Comparison of ENCODE assay signal across 16 cellular contexts in the genomic region with DNA sequence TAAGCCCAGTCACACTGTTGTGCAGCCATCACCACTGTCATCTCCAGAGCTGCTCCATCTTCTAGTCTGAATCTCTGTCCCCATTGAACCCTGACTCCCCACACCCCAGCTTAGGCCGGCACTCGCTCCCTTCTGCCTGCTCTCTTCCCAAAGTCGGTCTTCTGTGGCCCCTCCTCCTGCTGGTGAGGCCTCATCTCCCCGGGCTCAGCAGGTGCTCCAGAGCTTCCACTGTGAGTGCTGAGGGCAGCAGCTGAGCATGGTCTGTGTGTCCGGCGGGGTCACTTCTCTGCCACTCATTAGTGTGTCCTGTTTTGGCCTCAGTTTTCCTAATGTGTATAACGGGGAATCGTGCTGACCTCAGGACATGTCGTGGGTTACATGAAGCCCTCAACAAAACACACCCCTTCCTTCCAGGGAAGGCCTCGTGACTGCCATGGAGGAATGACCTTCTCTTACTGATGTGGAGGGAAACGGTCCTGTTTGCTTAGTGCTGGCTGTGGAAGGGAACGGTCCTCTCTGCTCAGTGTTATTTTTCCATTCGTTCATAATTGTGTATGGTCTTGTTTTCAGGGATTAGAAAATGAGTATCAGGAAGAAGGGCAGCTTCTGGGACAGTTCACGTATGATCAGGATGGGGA. TPM values are rescaled to one million over a fixed set of nuclear protein-coding genes. Genes with fewer than 3 reads are reported as not detected.
DNase-seq lines count a peak whose midpoint lies in the region; TF ChIP-seq lines count a peak whose summit lies in the region.
"Had no signal": no experiment of that assay in that cellular context is flagged by ENCODE, and none has a peak within 500 bp of the region (broad histone marks: within the 10 kb centered on the region; RNA-seq: fewer than 3 reads in every experiment).

No MANE protein-coding gene starts in this region.

- no peaks in the 10 kb centered on the region for H3K27me3 ChIP-seq in BLaER1 treated with 17β-estradiol and CSF1 and Interleukin-3, amounts not matched to agents 10 nM and 100 nM
- H3K27me3 ChIP-seq in esophagus squamous epithelium (no peaks in the 10 kb centered on the region), rectal smooth muscle tissue (ENCODE audit: control insufficient read depth, insufficient read depth, low read length) (no peaks in the 10 kb centered on the region)
- H3K27me3 ChIP-seq: MG63, neural progenitor cell had no signal

- TF ChIP-seq CTCF in HFFc6 (IDR thresholded peaks at IDR 0.05) (no peak), esophagus squamous epithelium (IDR thresholded peaks at IDR 0.05) (no peak)

- H3K36me3 ChIP-seq in BLaER1 treated with 17β-estradiol and CSF1 and Interleukin-3, amounts not matched to agents 10 nM and 100 nM: peaks cover 55 to 88% (median 80%) of the 10 kb centered on the region in 11 experiments
- peaks cover 6 to 56% (median 17%) of the 10 kb centered on the region in 3 donors for H3K36me3 ChIP-seq in esophagus squamous epithelium
- H3K36me3 ChIP-seq in rectal smooth muscle tissue (ENCODE audit: control insufficient read depth, insufficient read depth, low read length): peaks cover 18% of the 10 kb centered on the region

- peaks cover 0 to 47% (median 14%) of the 10 kb centered on the region in 11 experiments; a peak in 11 of 22 replicates for H4K20me1 ChIP-seq in BLaER1 treated with 17β-estradiol and CSF1 and Interleukin-3, amounts not matched to agents 10 nM and 100 nM

- TF ChIP-seq POLR2A in esophagus squamous epithelium (IDR thresholded peaks at IDR 0.05): no peak

- no peaks in the 10 kb centered on the region for H3K9me3 Mint-ChIP-seq in HFFc6
- H3K9me3 Mint-ChIP-seq: neural progenitor cell had no signal

- H3K4me3 ChIP-seq in BLaER1 treated with 17β-estradiol and CSF1 and Interleukin-3, amounts not matched to agents 10 nM and 100 nM: no peak overlapping the region
- no peak overlapping the region for H3K4me3 ChIP-seq in esophagus squamous epithelium
- no peak overlapping the region for H3K4me3 ChIP-seq in rectal smooth muscle tissue (ENCODE audit: low read length)
- H3K4me3 ChIP-seq: MG63, neural progenitor cell had no signal

- H3K4me3 Mint-ChIP-seq in HFFc6: no peak overlapping the region
- H3K4me3 Mint-ChIP-seq: neural progenitor cell had no signal

- DNase-seq in HFFc6 (no peak), esophagus squamous epithelium (lab: John Stamatoyannopoulos, UW) (no peak), hepatic stellate cell (ENCODE audit: low spot score) (no peak), NCI-H2227 treated with DMSO at 0.1 percent for 48 hours (lab: John Stamatoyannopoulos, UW) (no peak), NCI-H748 (lab: John Stamatoyannopoulos, UW; ENCODE audit: unreplicated experiment) (no peak)
- DNase-seq: activated CD8-positive, alpha-beta memory T cell treated with anti-CD3 and anti-CD28 coated beads for 24 hours; activated effector memory CD4-positive, alpha-beta T cell treated with anti-CD3 and anti-CD28 coated beads, Interleukin-2, amount 50 U/mL, for 16 hours; AML-193; dermis blood vessel endothelial cell; MG63; NCI-H446; SHP77; T-helper 1 cell had no signal

- intact Hi-C loops in esophagus squamous epithelium (cut with DNase I): loop anchor here (5.0 kb wide), 1 partner anchor 85 kb away; no protein-coding TSS in a partner anchor

- peaks cover 21% of the 10 kb centered on the region for H3K4me1 Mint-ChIP-seq in HFFc6 (ENCODE audit: low read depth)

- WGBS in esophagus squamous epithelium, 2 donors: 72 to 78% methylated on average over 7 to 12 of the region's 14 CpGs

- peaks cover 27 to 53% (median 35%) of the 10 kb centered on the region in 10 experiments for H3K4me1 ChIP-seq in BLaER1 treated with 17β-estradiol and CSF1 and Interleukin-3, amounts not matched to agents 10 nM and 100 nM
- peaks cover 16 to 46% (median 27%) of the 10 kb centered on the region in 3 donors for H3K4me1 ChIP-seq in esophagus squamous epithelium
- peaks cover 29% of the 10 kb centered on the region for H3K4me1 ChIP-seq in rectal smooth muscle tissue (ENCODE audit: control insufficient read depth, insufficient read depth, low read length)
- H3K4me1 ChIP-seq: neural progenitor cell had no signal

- H3K4me2 ChIP-seq in BLaER1 treated with 17β-estradiol and CSF1 and Interleukin-3, amounts not matched to agents 10 nM and 100 nM: peak overlapping the region in 2 of 11 experiments; percentile 11 to 29; a peak in 1 of 22 replicates
- H3K4me2 ChIP-seq: neural progenitor cell had no signal

- H3K27me3 Mint-ChIP-seq in HFFc6 (ENCODE audit: insufficient read depth): no peaks in the 10 kb centered on the region

- H3K36me3 Mint-ChIP-seq in HFFc6 (ENCODE audit: low read depth): peaks cover 23% of the 10 kb centered on the region

- H3K9ac ChIP-seq in BLaER1 treated with 17β-estradiol and CSF1 and Interleukin-3, amounts not matched to agents 10 nM and 100 nM: peak overlapping the region in 3 of 11 experiments; percentile 1 to 35 (median 9); a peak in 3 of 22 replicates
- no peak overlapping the region for H3K9ac ChIP-seq in rectal smooth muscle tissue (ENCODE audit: low read length)
- H3K9ac ChIP-seq: neural progenitor cell had no signal

- H3K9me3 ChIP-seq in BLaER1 treated with 17β-estradiol and CSF1 and Interleukin-3, amounts not matched to agents 10 nM and 100 nM (replicated peaks in 1 of 11): peaks cover 0 to 4% (median 0%) of the 10 kb centered on the region in 11 experiments; a peak in 2 of 22 replicates
- H3K9me3 ChIP-seq in esophagus squamous epithelium: no peaks in the 10 kb centered on the region
- H3K9me3 ChIP-seq: MG63 had no signal

- peak overlapping the region in 6 of 11 experiments; percentile 9 to 67 (median 46); a peak in 6 of 22 replicates for H3K27ac ChIP-seq in BLaER1 treated with 17β-estradiol and CSF1 and Interleukin-3, amounts not matched to agents 10 nM and 100 nM
- H3K27ac ChIP-seq in esophagus squamous epithelium (peak overlapping the region in 3 of 4 donors; percentile 66 to 90 (median 70)), rectal smooth muscle tissue (ENCODE audit: low read depth, low read length) (peak overlapping the region; percentile 35)
- H3K27ac ChIP-seq: neural progenitor cell had no signal

- peak overlapping the region; percentile 51; the same call in 1 of the 2 replicates for H3K27ac Mint-ChIP-seq in HFFc6
- H3K27ac Mint-ChIP-seq: neural progenitor cell had no signal

RNA-seq across cellular contexts. Expression of gene GET4, which starts 4.3 kb away (rescaled TPM):
- total RNA-seq in HFFc6 (2021; fragmentation: NEBNext Ultra II Directional; extraction: Animal tissue kit (Norgen Biotek cat#: 25700)): 10 to 100 TPM; 21.3 to 26.3 (median 25.5) TPM
- total RNA-seq in esophagus squamous epithelium: 10 to 100 TPM; 22.3 to 29.6 (median 27.8) TPM

RNA-seq across cellular contexts. Expression of gene SUN1, which starts 39.7 kb away (rescaled TPM):
- total RNA-seq in HFFc6 (2021; fragmentation: NEBNext Ultra II Directional; extraction: Animal tissue kit (Norgen Biotek cat#: 25700)): 10 to 100 TPM; 51.0 to 69.8 (median 61.2) TPM
- total RNA-seq in esophagus squamous epithelium: 100 to 1,000 TPM in 3 of 4 donors, 10 to 100 TPM in 1; 78.0 to 113 (median 105) TPM
